In the genomic region with DNA sequence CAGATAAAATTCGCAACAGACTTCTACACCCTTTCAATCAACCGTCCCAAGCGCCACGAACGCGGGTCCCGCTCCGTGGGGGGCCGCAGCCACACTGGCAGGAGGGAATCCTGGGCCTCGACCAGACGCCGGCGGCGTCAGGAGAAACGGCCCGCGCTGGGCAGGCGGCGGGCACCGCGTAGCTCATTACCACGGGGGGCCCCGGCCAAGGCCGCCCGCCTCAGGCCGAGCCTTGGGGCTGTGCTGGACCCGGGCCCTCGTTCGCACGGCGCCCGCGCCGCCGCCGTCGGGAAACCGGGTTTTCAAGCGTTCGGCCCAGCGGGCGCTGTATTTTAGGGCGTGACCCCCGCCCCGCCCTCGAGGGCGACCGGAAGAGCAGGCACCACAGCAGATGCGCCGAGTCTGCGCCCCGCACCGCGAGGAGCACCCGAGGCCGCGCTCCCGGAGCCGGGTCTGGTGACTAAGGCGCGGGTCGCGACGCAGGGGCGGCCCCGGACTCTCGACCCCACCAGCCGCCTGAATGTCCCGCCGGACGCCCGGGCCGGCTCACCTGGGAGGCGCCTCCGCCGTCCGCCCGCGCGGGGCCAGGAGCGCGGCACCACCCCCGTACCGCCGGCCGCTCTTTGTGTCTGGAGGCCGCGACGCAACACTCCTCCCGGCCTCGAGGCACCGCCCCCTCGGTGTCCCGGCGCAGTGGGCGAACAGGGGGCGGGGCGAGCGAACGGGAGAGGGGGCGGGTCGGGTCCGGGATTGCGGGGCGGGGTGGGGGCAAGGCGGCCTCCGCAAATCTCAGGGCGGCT, we compare ENCODE assay signal across 9 cellular contexts. TPM values are rescaled to one million over a fixed set of nuclear protein-coding genes. Genes with fewer than 3 reads are reported as not detected.
A peak's percentile ranks its signal among the peaks of the same experiment; 100 is the strongest.
DNase-seq lines count a peak whose midpoint lies in the region; ATAC-seq and TF ChIP-seq lines count a peak whose summit lies in the region.
"Had no signal": no experiment of that assay in that cellular context is flagged by ENCODE, and none has a peak within 500 bp of the region (broad histone marks: within the 10 kb centered on the region; RNA-seq: fewer than 3 reads in every experiment).

A gene (minus strand): TSS at position 627 of the 800 bp plus-strand sequence. CDS start 58,944 bp downstream, outside the sequence.

- peak; percentile 89 for ATAC-seq in CD4-positive, alpha-beta T cell (ENCODE audit: poor library complexity)
- peak; percentile 72 to 76 for ATAC-seq in stimulated activated naive B cell treated with anti-CD40 and anti-IgM and Interleukin-4, amounts not matched to agents 10 μg/mL and 1 μg/mL and 100 μg/mL, for 72 hours (replicated peaks)

- H3K27me3 Mint-ChIP-seq in CD4-positive, alpha-beta T cell: peaks cover 8% of the 10 kb centered on the region
- H3K27me3 Mint-ChIP-seq in stimulated activated naive B cell treated with anti-CD40 and anti-IgM and Interleukin-4, amounts not matched to agents 10 μg/mL and 1 μg/mL and 100 μg/mL, for 72 hours: peaks cover 29 to 36% of the 10 kb centered on the region in 2 donors

- in situ Hi-C loops in GM23248 (cut with MboI): no loop called here

- H3F3A ChIP-seq in GM23248 (ENCODE audit: insufficient read depth): no peaks in the 10 kb centered on the region

- H3K9ac ChIP-seq in GM23248: peak within 1 kb of the TSS; percentile 81
- H3K9ac ChIP-seq in mucosa of stomach (ENCODE audit: low read length): peak within 1 kb of the TSS; percentile 79

- H3K36me3 ChIP-seq in GM23248 (ENCODE audit: low read depth) (no peaks in the 10 kb centered on the region), esophagus (ENCODE audit: control insufficient read depth in 2 of 2, insufficient read depth in 2 of 2, low read length in 1 of 2) (no peaks in the 10 kb centered on the region), mucosa of stomach (ENCODE audit: control insufficient read depth, insufficient read depth, low read length) (no peaks in the 10 kb centered on the region)

- H3K27ac ChIP-seq in CD4-positive, alpha-beta T cell (ENCODE audit: low read depth, low read length): no peak within 1 kb of the TSS
- H3K27ac ChIP-seq in GM23248 (no peak within 1 kb of the TSS), esophagus (ENCODE audit: low read depth in 2 of 2, low read length in 1 of 2) (peak within 1 kb of the TSS; percentile 15 to 20)

- peak; percentile 4 to 51 (median 28) for DNase-seq in CD4-positive, alpha-beta T cell
- DNase-seq in GM23248 (peak; percentile 81), NCI-H2227 (lab: John Stamatoyannopoulos, UW; ENCODE audit: unreplicated experiment) (peak; percentile 89), activated T-cell treated with anti-CD3 and anti-CD28 coated beads for 24 hours (ENCODE audit: low read depth) (peak; percentile 23), OCI-M1 (lab: John Stamatoyannopoulos, UW) (no peak)
- DNase-seq in stimulated activated naive B cell treated with anti-CD40 and anti-IgM and Interleukin-4, amounts not matched to agents 10 μg/mL and 1 μg/mL and 100 μg/mL, for 72 hours: peak; percentile 2

- H3K27ac Mint-ChIP-seq in CD4-positive, alpha-beta T cell: peak within 1 kb of the TSS; percentile 53
- no peak within 1 kb of the TSS for H3K27ac Mint-ChIP-seq in stimulated activated naive B cell treated with anti-CD40 and anti-IgM and Interleukin-4, amounts not matched to agents 10 μg/mL and 1 μg/mL and 100 μg/mL, for 72 hours

- peaks cover 7% of the 10 kb centered on the region; the same call in 1 of the 2 replicates for H3K4me1 ChIP-seq in GM23248 (ENCODE audit: insufficient read depth)
- no peaks in the 10 kb centered on the region for H3K4me1 ChIP-seq in esophagus (ENCODE audit: control insufficient read depth in 2 of 2, insufficient read depth in 2 of 2, low read length in 1 of 2)
- peaks cover 7% of the 10 kb centered on the region for H3K4me1 ChIP-seq in mucosa of stomach (ENCODE audit: control insufficient read depth, insufficient read depth, low read length)

- no peaks in the 10 kb centered on the region for H3K36me3 Mint-ChIP-seq in CD4-positive, alpha-beta T cell (ENCODE audit: low read depth)
- H3K36me3 Mint-ChIP-seq in stimulated activated naive B cell treated with anti-CD40 and anti-IgM and Interleukin-4, amounts not matched to agents 10 μg/mL and 1 μg/mL and 100 μg/mL, for 72 hours: peaks cover 3 to 7% of the 10 kb centered on the region in 2 donors

- H2AFZ ChIP-seq in GM23248: peak within 1 kb of the TSS; percentile 94

- H3K9me3 ChIP-seq in CD4-positive, alpha-beta T cell (ENCODE audit: control insufficient read depth, low read length): no peaks in the 10 kb centered on the region
- H3K9me3 ChIP-seq in GM23248 (ENCODE audit: low read depth): no peaks in the 10 kb centered on the region
- no peaks in the 10 kb centered on the region for H3K9me3 ChIP-seq in esophagus (ENCODE audit: control insufficient read depth in 2 of 2, insufficient read depth in 1 of 2, low read depth in 1 of 2, low read length in 1 of 2)
- no peaks in the 10 kb centered on the region for H3K9me3 ChIP-seq in mucosa of stomach (ENCODE audit: control insufficient read depth, low read length)

- H3K27me3 ChIP-seq in CD4-positive, alpha-beta T cell (ENCODE audit: control insufficient read depth, insufficient read depth, low read length): no peaks in the 10 kb centered on the region
- H3K27me3 ChIP-seq in GM23248 (replicated peaks; ENCODE audit: insufficient read depth) (no peaks in the 10 kb centered on the region), esophagus (ENCODE audit: control insufficient read depth in 1 of 2, insufficient read depth in 2 of 2, low read length in 2 of 2) (no peaks in the 10 kb centered on the region), mucosa of stomach (ENCODE audit: control insufficient read depth, insufficient read depth, low read length) (no peaks in the 10 kb centered on the region)

- intact Hi-C loops in CD4-positive, alpha-beta T cell (cut with DNase I, micrococcal nuclease): loop anchor here (5.0 kb wide), 2 partner anchors 112 to 167 kb away; a partner anchor contains a TSS

- H3K9me2 ChIP-seq in GM23248 (ENCODE audit: insufficient read depth): no peaks in the 10 kb centered on the region

- no peaks in the 10 kb centered on the region for H3K9me3 Mint-ChIP-seq in CD4-positive, alpha-beta T cell
- H3K9me3 Mint-ChIP-seq in stimulated activated naive B cell treated with anti-CD40 and anti-IgM and Interleukin-4, amounts not matched to agents 10 μg/mL and 1 μg/mL and 100 μg/mL, for 72 hours: peaks cover 2 to 3% of the 10 kb centered on the region in 2 donors

- WGBS in GM23248 (ENCODE audit: low coverage in 1 of 2, low lambda C conversion rate in 2 of 2, missing lambda C conversion rate in 2 of 2), 2 experiments: 1% methylated on average over 60 to 87 of the region's 108 CpGs
- 1% methylated on average over 92 to 108 of the region's 108 CpGs for WGBS in esophagus, 2 donors

- H3K4me1 Mint-ChIP-seq in CD4-positive, alpha-beta T cell (ENCODE audit: low read depth): peaks cover 10% of the 10 kb centered on the region
- H3K4me1 Mint-ChIP-seq in stimulated activated naive B cell treated with anti-CD40 and anti-IgM and Interleukin-4, amounts not matched to agents 10 μg/mL and 1 μg/mL and 100 μg/mL, for 72 hours: peaks cover 6 to 7% of the 10 kb centered on the region in 2 donors

- peak within 1 kb of the TSS; percentile 87 for H3K4me2 ChIP-seq in GM23248 (ENCODE audit: unreplicated experiment)

- TF ChIP-seq CTCF in CD4-positive, alpha-beta T cell (IDR thresholded peaks at IDR 0.05): no peak

- no peaks in the 10 kb centered on the region for H4K20me1 ChIP-seq in GM23248 (ENCODE audit: insufficient read depth)

- H3K4me3 ChIP-seq in GM23248: peak within 1 kb of the TSS; percentile 76
- H3K4me3 ChIP-seq in esophagus (ENCODE audit: low read depth in 1 of 2, low read length in 2 of 2): peak within 1 kb of the TSS; percentile 51 to 73
- H3K4me3 ChIP-seq in mucosa of stomach (ENCODE audit: low read length): peak within 1 kb of the TSS; percentile 38

- POLR2A ChIA-PET in CD4-positive, alpha-beta T cell (lab: Charles Lee): interaction anchor here (1.4 kb wide), 1 partner anchor 10 kb away, joined by 4 read pairs; no protein-coding TSS in a partner anchor

- peaks cover 34% of the 10 kb centered on the region for H3K79me2 ChIP-seq in GM23248 (ENCODE audit: insufficient read depth)

- CTCF ChIA-PET in CD4-positive, alpha-beta T cell (lab: Charles Lee): no interaction called here

- peak within 1 kb of the TSS; percentile 84 for H3K4me3 Mint-ChIP-seq in CD4-positive, alpha-beta T cell
- H3K4me3 Mint-ChIP-seq in stimulated activated naive B cell treated with anti-CD40 and anti-IgM and Interleukin-4, amounts not matched to agents 10 μg/mL and 1 μg/mL and 100 μg/mL, for 72 hours: peak within 1 kb of the TSS; percentile 54 to 73

RNA-seq across cellular contexts. Expression of the gene that starts here (rescaled TPM):
- total RNA-seq in CD4-positive, alpha-beta T cell: 1 to 10 TPM; 2.7 to 4.0 TPM
- 3.4 and 10.2 TPM in 2 replicates for total RNA-seq in GM23248 (2014; rRNA removed; shearing (Covaris generic))
- 1.9 and 2.6 TPM in 2 replicates for polyA plus RNA-seq in GM23248 (2016; fragmentation: Nextera tagmentation; extraction: Ambion mirVana)
- 1 to 10 TPM; 5.5 to 9.9 TPM for polyA plus RNA-seq in esophagus
- total RNA-seq: HT1080 had no signal

Comparison
In these comparisons a context has a peak if more than half of its experiments do, and no peak if none do; other contexts are left out.
1. H3K27ac ChIP-seq: peak in esophagus (2 of 2); none in CD4-positive, alpha-beta T cell (single experiment) and GM23248 (single experiment).
2. Peak in every context shown above with its lines, with median percentiles within 50 percentile points of each other: H3K4me3 ChIP-seq.